1 cellular context compared by ENCODE assay signal in genomic region chr6:30876039-30876730, GRCh38.
TF ChIP-seq lines count a peak whose summit lies in the region.

No MANE protein-coding gene starts in this region.

TF ChIP-seq in H1, 55 proteins besides CTCF, POLR2A, EP300 and RAD21:
- TF ChIP-seq E2F6 (IDR thresholded peaks at IDR 0.05) (no peak), SAP30 (IDR thresholded peaks at IDR 0.05; ENCODE audit: insufficient read depth, insufficient replicate concordance, low read length) (no peak), HDAC2 (IDR thresholded peaks at IDR 0.05; ENCODE audit: borderline replicate concordance in 1 of 2, low read depth in 2 of 2, low read length in 2 of 2) (no peak), EZH2 (IDR thresholded peaks at IDR 0.05; ENCODE audit: low read depth, low read length, severe bottlenecking) (no peak), BRCA1 (IDR thresholded peaks at IDR 0.05; ENCODE audit: low read depth, low read length) (no peak), TEAD4 (IDR thresholded peaks at IDR 0.05; ENCODE audit: low read depth, low read length) (no peak), SIRT6 (IDR thresholded peaks at IDR 0.05; ENCODE audit: low read length) (no peak), KDM1A (IDR thresholded peaks at IDR 0.05; ENCODE audit: borderline replicate concordance, low read length) (no peak), TAF7 (optimal IDR thresholded peaks at IDR 0.05; ENCODE audit: borderline replicate concordance, low read depth, low read length) (no peak), RBBP5 (IDR thresholded peaks at IDR 0.05; ENCODE audit: borderline replicate concordance, low read depth, low read length) (no peak), CBX8 (IDR thresholded peaks at IDR 0.05; ENCODE audit: borderline replicate concordance, low read depth, low read length) (no peak), KDM4A (IDR thresholded peaks at IDR 0.05; ENCODE audit: low read depth, low read length, severe bottlenecking) (no peak), HDAC6 (IDR thresholded peaks at IDR 0.05; ENCODE audit: low read depth, low read length) (no peak), CBX5 (IDR thresholded peaks at IDR 0.05; ENCODE audit: low read depth, low read length) (no peak), BACH1 (IDR thresholded peaks at IDR 0.05; ENCODE audit: low read length) (no peak), ATF3 (IDR thresholded peaks at IDR 0.05; ENCODE audit: insufficient read depth, low read depth, low read length) (no peak)
